5 cellular contexts compared by ENCODE assay signal in genomic region chr7:39186131-39186530, GRCh38.
"Had no signal": no experiment of that assay in that cellular context is flagged by ENCODE, and none has a peak within 500 bp of the region (broad histone marks: within the 10 kb centered on the region; RNA-seq: fewer than 3 reads in every experiment).

No MANE protein-coding gene starts in this region.

- DNase-seq: H9, HCEC 1CT, IMR-90 had no signal

- H3K4me2 ChIP-seq: GM23338 had no signal

- H2AFZ ChIP-seq: GM23338 had no signal

- H3K27ac Mint-ChIP-seq: GM23338, H9 had no signal

- H3K4me3 Mint-ChIP-seq: GM23338, H9 had no signal

- ATAC-seq: K562 had no signal

- H3K4me3 ChIP-seq: GM23338, K562 had no signal
